In the genomic region with DNA sequence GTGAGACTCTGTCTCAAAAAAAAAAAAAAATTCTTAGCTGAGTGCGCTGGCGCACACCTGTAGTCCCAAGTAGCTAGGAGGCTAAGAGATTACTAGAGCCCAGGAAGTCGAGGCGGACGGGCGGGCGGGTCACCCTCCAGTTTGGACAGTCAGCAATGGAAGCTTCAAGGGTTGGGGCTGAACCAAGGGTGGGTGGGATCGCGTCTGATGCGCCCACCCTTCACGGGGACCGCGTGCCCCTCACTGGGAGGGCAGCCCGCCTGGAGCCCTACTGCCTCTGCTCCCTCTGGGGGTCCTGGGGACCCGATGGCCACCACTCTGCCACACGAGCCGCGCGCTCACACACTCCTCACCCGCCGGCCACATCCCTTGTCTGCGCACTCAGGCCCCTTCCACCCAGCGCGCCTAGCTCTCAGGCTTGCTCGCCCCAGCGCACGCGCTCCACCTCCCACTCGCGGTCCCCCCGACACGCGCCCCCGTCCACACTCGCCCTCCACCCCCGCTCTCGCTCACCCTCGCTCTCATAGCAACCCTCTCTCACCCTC, we compare ENCODE assay signal across 8 cellular contexts. TPM values are rescaled to one million over a fixed set of nuclear protein-coding genes. Genes with fewer than 3 reads are reported as not detected.
DNase-seq lines count a peak whose midpoint lies in the region; ATAC-seq and TF ChIP-seq lines count a peak whose summit lies in the region.

No MANE protein-coding gene starts in this region.

- H3K9me3 ChIP-seq in adrenal gland (replicated peaks in 1 of 3) = no peaks in the 10 kb centered on the region
- H3K9me3 ChIP-seq in left lung = no peaks in the 10 kb centered on the region
- no peaks in the 10 kb centered on the region for H3K9me3 ChIP-seq in thoracic aorta

- TF ChIP-seq POLR2A in adrenal gland (IDR thresholded peaks at IDR 0.05) = no peak

- peak overlapping the region in 3 of 5 donors; percentile 79 to 97 (median 92) for H3K27ac ChIP-seq in adrenal gland
- peak overlapping the region in 1 of 2 donors; percentile 91 for H3K27ac ChIP-seq in left lung
- peak overlapping the region; percentile 50 to 55 for H3K27ac ChIP-seq in thoracic aorta

- no peaks in the 10 kb centered on the region for H3K36me3 ChIP-seq in adrenal gland (replicated peaks in 1 of 2)
- peaks cover 0 to 3% of the 10 kb centered on the region in 2 donors for H3K36me3 ChIP-seq in left lung
- H3K36me3 ChIP-seq in thoracic aorta = no peaks in the 10 kb centered on the region

- TF ChIP-seq CTCF in adrenal gland (IDR thresholded peaks at IDR 0.05) (no peak), left lung (IDR thresholded peaks at IDR 0.05) (no peak), thoracic aorta (IDR thresholded peaks at IDR 0.05) (no peak)

- H3K4me3 ChIP-seq in adrenal gland (peak overlapping the region; percentile 30 to 97 (median 85)), left lung (peak overlapping the region; percentile 80 to 86), thoracic aorta (peak overlapping the region; percentile 97)

- H3K4me1 ChIP-seq in adrenal gland (replicated peaks in 1 of 2) (peaks cover 12 to 28% of the 10 kb centered on the region in 2 donors), left lung (peaks cover 5 to 22% of the 10 kb centered on the region in 2 donors), thoracic aorta (ENCODE audit: control insufficient read depth in 1 of 2, low read depth in 2 of 2) (peaks cover 11 to 23% of the 10 kb centered on the region in 2 donors)

- DNase-seq in NOMO-1 (lab: John Stamatoyannopoulos, UW; ENCODE audit: unreplicated experiment in 2 of 2) (peak; percentile 34 to 42), NOMO-1 treated with dmso at 0.1 percent for 144 hours (lab: John Stamatoyannopoulos, UW; ENCODE audit: unreplicated experiment) (no peak), adrenal gland (no peak), left lung (peak in 1 of 2 donors; percentile 40), thoracic aorta (ENCODE audit: low spot score) (no peak), NCI-H187 (lab: John Stamatoyannopoulos, UW) (no peak)

- ATAC-seq in left lung = peak; percentile 7
- no peak for ATAC-seq in thoracic aorta (ENCODE audit: insufficient number of reproducible peaks, low FRiP score, low read depth)
- no peak for ATAC-seq in GM18861 (IDR thresholded peaks at IDR 0.05; ENCODE audit: unreplicated experiment)

- TF ChIP-seq EP300 in Ishikawa (IDR thresholded peaks at IDR 0.05; ENCODE audit: borderline replicate concordance) = no peak

- TF ChIP-seq RAD21 in Ishikawa (IDR thresholded peaks at IDR 0.05; ENCODE audit: low read depth) = no peak

- intact Hi-C loops in adrenal gland (cut with DNase I) = no loop called here
- intact Hi-C loops in left lung (cut with DNase I) = no loop called here

- no peaks in the 10 kb centered on the region for H3K27me3 ChIP-seq in adrenal gland
- H3K27me3 ChIP-seq in left lung = no peaks in the 10 kb centered on the region
- H3K27me3 ChIP-seq in thoracic aorta (replicated peaks; ENCODE audit: insufficient read depth) = no peaks in the 10 kb centered on the region

- 2 to 4% (median 3%) methylated on average over 28 to 38 of the region's 38 CpGs for WGBS in adrenal gland, 4 donors

TF ChIP-seq in Ishikawa, 13 proteins besides CTCF, POLR2A, EP300 and RAD21:
- peak; percentile 86; the same call in 1 of the 2 replicates for TF ChIP-seq EGR1 (IDR thresholded peaks at IDR 0.05)
- TF ChIP-seq, protein P1, sequence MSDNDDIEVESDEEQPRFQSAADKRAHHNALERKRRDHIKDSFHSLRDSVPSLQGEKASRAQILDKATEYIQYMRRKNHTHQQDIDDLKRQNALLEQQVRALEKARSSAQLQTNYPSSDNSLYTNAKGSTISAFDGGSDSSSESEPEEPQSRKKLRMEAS (IDR thresholded peaks at IDR 0.05) = 0 out of 2 replicates have a peak, but pooled peaks have one; percentile 72
- TF ChIP-seq, protein P2, sequence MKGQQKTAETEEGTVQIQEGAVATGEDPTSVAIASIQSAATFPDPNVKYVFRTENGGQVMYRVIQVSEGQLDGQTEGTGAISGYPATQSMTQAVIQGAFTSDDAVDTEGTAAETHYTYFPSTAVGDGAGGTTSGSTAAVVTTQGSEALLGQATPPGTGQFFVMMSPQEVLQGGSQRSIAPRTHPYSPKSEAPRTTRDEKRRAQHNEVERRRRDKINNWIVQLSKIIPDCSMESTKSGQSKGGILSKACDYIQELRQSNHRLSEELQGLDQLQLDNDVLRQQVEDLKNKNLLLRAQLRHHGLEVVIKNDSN (IDR thresholded peaks at IDR 0.05) = no peak
TF ChIP-seq in Ishikawa: peak in this region for 2.

RNA-seq across cellular contexts. Expression of a gene that starts 0.5 kb away (rescaled TPM):
- total RNA-seq in adrenal gland (100 to 1,000 TPM in 5 of 8 donors, 10 to 100 TPM in 3; 93.1 to 220 (median 110) TPM), left lung (10 to 100 TPM; 92.7 to 94.2 TPM), thoracic aorta (100 to 1,000 TPM in 1 of 2 donors, 10 to 100 TPM in 1; 61.2 to 195 TPM)
- 10 to 100 TPM; 39.2 to 60.1 (median 56.3) TPM for polyA plus RNA-seq in adrenal gland

RNA-seq across cellular contexts. Expression of a gene that starts 15.6 kb away (rescaled TPM):
- total RNA-seq in adrenal gland = 100 to 1,000 TPM in 3 of 8 donors, 10 to 100 TPM in 5; 38.5 to 115 (median 79.1) TPM
- 10 to 100 TPM; 28.6 to 98.5 (median 71.4) TPM for polyA plus RNA-seq in adrenal gland
- total RNA-seq in left lung = 10 to 100 TPM; 97.1 to 98.4 TPM
- total RNA-seq in thoracic aorta = 100 to 1,000 TPM in 1 of 2 donors, 10 to 100 TPM in 1; 99.0 to 109 TPM

Comparison
In these comparisons a context has a peak if more than half of its experiments do, and no peak if none do; other contexts are left out.
1. DNase-seq: peak in NOMO-1 (2 of 2); none in NOMO-1 treated with dmso at 0.1 percent for 144 hours (single experiment), adrenal gland (0 of 7), thoracic aorta (single experiment) and NCI-H187 (0 of 2).
2. Peak in every context shown above with its lines, with median percentiles within 50 percentile points of each other: H3K4me3 ChIP-seq.